11 cellular contexts compared by ENCODE assay signal in genomic region chr11:2582958-2583604, GRCh38.
A peak's percentile ranks its signal among the peaks of the same experiment; 100 is the strongest.
DNase-seq lines count a peak whose midpoint lies in the region; FAIRE-seq and TF ChIP-seq lines count a peak whose summit lies in the region.
"Had no signal": no experiment of that assay in that cellular context is flagged by ENCODE, and none has a peak within 500 bp of the region (broad histone marks: within the 10 kb centered on the region; RNA-seq: fewer than 3 reads in every experiment).

No MANE protein-coding gene starts in this region.

- WGBS in testis, 2 donors = 84 to 95% methylated on average over 19 to 30 of the region's 33 CpGs

- intact Hi-C loops in kidney (cut with DNase I) (no loop called here), testis (cut with DNase I; ENCODE audit: low total_unique reads) (no loop called here)

- no peaks in the 10 kb centered on the region for H3K27me3 ChIP-seq in testis

- FAIRE-seq in kidney (lab: Jason Lieb, UNC) (no peak), frontal cortex (lab: Jason Lieb, UNC) (no peak)
- FAIRE-seq: D721Med had no signal

- H3K27ac ChIP-seq in kidney (ENCODE audit: low read depth in 2 of 2, low read length in 2 of 2) (no peak overlapping the region), testis (no peak overlapping the region)

- TF ChIP-seq CTCF in kidney (IDR thresholded peaks at IDR 0.05; ENCODE audit: borderline replicate concordance, extremely low read depth, insufficient read depth) (no peak), testis (IDR thresholded peaks at IDR 0.05) (no peak)

- TF ChIP-seq POLR2A in testis (IDR thresholded peaks at IDR 0.05) = no peak

- H3K9ac ChIP-seq in kidney (ENCODE audit: low read length in 2 of 2) = no peak overlapping the region

- no peaks in the 10 kb centered on the region for H3K36me3 ChIP-seq in kidney (ENCODE audit: control insufficient read depth in 1 of 2, insufficient read depth in 2 of 2, low read length in 2 of 2)
- no peaks in the 10 kb centered on the region for H3K36me3 ChIP-seq in testis (ENCODE audit: low read depth, missing control alignments)

- DNase-seq in activated CD4-positive, alpha-beta T cell treated with anti-CD3 and anti-CD28 coated beads for 48 hours = peak; percentile 1
- DNase-seq in activated CD4-positive, alpha-beta T cell treated with anti-CD3 and anti-CD28 coated beads, Interleukin-2, amount 50 U/mL, for 48 hours = no peak
- peak; percentile 40 for DNase-seq in activated CD8-positive, alpha-beta memory T cell treated with anti-CD3 and anti-CD28 coated beads, Interleukin-2, amount 50 U/mL, for 48 hours
- DNase-seq in kidney (peak; percentile 60), testis (peak; percentile 8), NCI-H748 treated with DMSO at 0.1 percent for 48 hours (lab: John Stamatoyannopoulos, UW) (no peak), frontal cortex (ENCODE audit: low spot score in 2 of 2) (no peak), NCI-H2107 treated with DMSO at 0.1 percent for 48 hours (lab: John Stamatoyannopoulos, UW; ENCODE audit: unreplicated experiment) (no peak)
- DNase-seq: effector memory CD4-positive, alpha-beta T cell had no signal

- H3K4me3 ChIP-seq in kidney (ENCODE audit: low read length in 2 of 2) = no peak overlapping the region
- H3K4me3 ChIP-seq in testis = no peak overlapping the region
- H3K4me3 ChIP-seq: lung had no signal

- H3K4me1 ChIP-seq in kidney (ENCODE audit: control insufficient read depth in 1 of 2, insufficient read depth in 1 of 2, low read depth in 1 of 2, low read length in 2 of 2) (no peaks in the 10 kb centered on the region), testis (no peaks in the 10 kb centered on the region)

- H3K9me3 ChIP-seq in kidney (ENCODE audit: control insufficient read depth in 1 of 2, low read length in 2 of 2) (no peaks in the 10 kb centered on the region), testis (no peaks in the 10 kb centered on the region)

Comparison
In these comparisons a context has a peak if more than half of its experiments do, and no peak if none do; other contexts are left out.
1. DNase-seq: peak in activated CD4-positive, alpha-beta T cell treated with anti-CD3 and anti-CD28 coated beads for 48 hours (single experiment), activated CD8-positive, alpha-beta memory T cell treated with anti-CD3 and anti-CD28 coated beads, Interleukin-2, amount 50 U/mL, for 48 hours (single experiment), kidney (single experiment) and testis (single experiment); none in activated CD4-positive, alpha-beta T cell treated with anti-CD3 and anti-CD28 coated beads, Interleukin-2, amount 50 U/mL, for 48 hours (0 of 2), NCI-H748 treated with DMSO at 0.1 percent for 48 hours (single experiment), frontal cortex (0 of 2) and NCI-H2107 treated with DMSO at 0.1 percent for 48 hours (single experiment).